Comparison of ENCODE assay signal across 26 cellular contexts in genomic region chr3:12568747-12569146, GRCh38. TPM values are rescaled to one million over a fixed set of nuclear protein-coding genes. Genes with fewer than 3 reads are reported as not detected.
"Had no signal": no experiment of that assay in that cellular context is flagged by ENCODE, and none has a peak within 500 bp of the region (broad histone marks: within the 10 kb centered on the region; RNA-seq: fewer than 3 reads in every experiment).

No MANE protein-coding gene starts in this region.

- H3K27ac Mint-ChIP-seq: naive B cell; stimulated activated effector memory CD8-positive, alpha-beta T cell treated with anti-CD3 and anti-CD28 coated beads, Interleukin-12 subunit alpha, Interleukin-12 subunit beta, amount 100 ng/mL, for 72 hours had no signal

- H3K27me3 Mint-ChIP-seq: naive B cell had no signal

- H3K4me3 Mint-ChIP-seq: nephron; stimulated activated effector memory CD8-positive, alpha-beta T cell treated with anti-CD3 and anti-CD28 coated beads, Interleukin-12 subunit alpha, Interleukin-12 subunit beta, amount 100 ng/mL, for 72 hours had no signal

- H3K27me3 ChIP-seq: esophagus muscularis mucosa, gastrocnemius medialis, heart right ventricle, left lung, neutrophil, right lobe of liver, testis, tibial nerve, upper lobe of right lung, vagina had no signal

- DNase-seq: effector memory CD4-positive, alpha-beta T cell; gastrocnemius medialis; heart right ventricle; hypothalamus; islet precursor cell; left lung; mesendoderm; naive B cell; psoas muscle; retina; right lobe of liver; stimulated activated CD4-positive, alpha-beta T cell treated with anti-CD3 and anti-CD28 coated beads, Interleukin-4, amount 100 ng/mL, for 1 hour; stimulated activated CD8-positive, alpha-beta memory T cell treated with anti-CD3 and anti-CD28 coated beads, Interleukin-4, amount 100 ng/mL, for 48 hours; stimulated activated naive CD8-positive, alpha-beta T cell treated with anti-CD3 and anti-CD28 coated beads, Interleukin-15, Interleukin-2, amounts not matched to agents 100 U/mL and 50 U/mL, for 24 hours; testis; upper lobe of right lung had no signal

- H3K4me3 ChIP-seq: esophagus muscularis mucosa, gastrocnemius medialis, heart right ventricle, left lung, lung, psoas muscle, right lobe of liver, testis, tibial nerve, upper lobe of right lung, vagina had no signal

- H3K27ac ChIP-seq: esophagus muscularis mucosa, heart right ventricle, left lung, neutrophil, right lobe of liver, testis, tibial nerve, upper lobe of right lung, vagina had no signal

- H3K9me3 ChIP-seq: gastrocnemius medialis, neutrophil, psoas muscle, right lobe of liver, testis, upper lobe of right lung had no signal

- ATAC-seq: left lung; right lobe of liver; stimulated activated effector memory CD8-positive, alpha-beta T cell treated with anti-CD3 and anti-CD28 coated beads, Interleukin-12 subunit alpha, Interleukin-12 subunit beta, amount 100 ng/mL, for 72 hours; stimulated activated naive CD8-positive, alpha-beta T cell treated with anti-CD3 and anti-CD28 coated beads, Interleukin-15, Interleukin-2, amounts not matched to agents 100 U/mL and 50 U/mL, for 24 hours; upper lobe of right lung had no signal

- H3K4me1 ChIP-seq: left lung, right lobe of liver, testis, tibial nerve, upper lobe of right lung had no signal

RNA-seq across cellular contexts. Expression of gene MKRN2OS, which starts 23.4 kb away (rescaled TPM):
- total RNA-seq: esophagus muscularis mucosa, fibroblast of villous mesenchyme, osteoblast, subcutaneous adipose tissue, testis, tibial nerve, upper lobe of right lung, vagina had no signal
- polyA plus RNA-seq: heart right ventricle had no signal
